Comparison of ENCODE assay signal across 12 cellular contexts in the genomic region with DNA sequence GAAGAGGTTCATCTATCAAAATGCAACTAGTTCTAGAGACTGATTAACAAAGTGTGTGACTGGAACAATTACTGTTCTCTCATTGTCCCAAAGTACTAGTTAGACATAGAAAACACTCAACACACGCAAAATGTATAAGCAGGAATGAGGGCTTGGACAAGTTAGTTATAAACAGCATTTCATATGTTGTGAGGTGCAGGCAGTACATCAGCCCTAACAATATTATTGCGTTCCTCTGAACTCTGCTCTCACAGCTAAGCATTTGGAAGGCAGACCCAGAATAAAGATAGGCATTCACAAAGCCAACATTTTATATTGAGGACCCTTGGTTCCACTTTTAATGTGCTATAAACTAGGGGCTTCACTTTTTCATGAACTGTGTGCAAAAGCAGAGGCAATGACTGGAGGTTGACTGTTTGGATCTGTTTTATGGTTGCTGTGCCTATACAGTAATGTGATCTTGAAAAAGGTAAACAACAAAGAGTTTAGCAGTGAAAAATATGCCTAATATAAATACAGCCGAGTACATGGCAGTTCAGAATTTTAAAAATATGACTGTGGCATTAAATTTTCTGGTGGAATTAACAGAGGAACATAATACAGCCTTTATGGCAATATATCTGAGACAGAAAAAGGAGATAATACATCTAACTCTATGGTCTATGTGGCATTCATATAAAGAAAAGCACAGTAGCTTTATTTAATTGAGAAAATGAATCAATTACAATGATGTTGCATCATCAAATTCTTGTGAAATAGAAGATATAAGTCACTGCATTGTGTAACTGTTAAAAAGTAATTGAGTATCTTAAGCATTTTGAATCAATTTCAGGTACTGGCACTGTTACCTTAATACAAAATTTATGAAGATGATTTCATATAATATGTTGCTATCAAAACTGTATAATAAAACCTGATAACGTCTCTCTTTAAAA.
DNase-seq lines count a peak whose midpoint lies in the region; TF ChIP-seq lines count a peak whose summit lies in the region.
"Had no signal": no experiment of that assay in that cellular context is flagged by ENCODE, and none has a peak within 500 bp of the region (broad histone marks: within the 10 kb centered on the region; RNA-seq: fewer than 3 reads in every experiment).

No MANE protein-coding gene starts in this region.

- no peaks in the 10 kb centered on the region for H3K36me3 Mint-ChIP-seq in MCF 10A (ENCODE audit: insufficient read depth, unreplicated experiment)

- CTCF ChIA-PET in MCF 10A (lab: Yijun Ruan, JAX) = interaction anchor here (1.0 kb wide), 1 partner anchor 25 kb away, joined by 3 read pairs; no protein-coding TSS in a partner anchor

- BruUV-seq in MCF 10A (replicated peaks; lab: Mats Ljungman, UMichigan) = TSS peak; percentile 94

- DNase-seq in MCF 10A (ENCODE audit: unreplicated experiment) (peak; percentile 51), breast epithelium (ENCODE audit: low spot score in 2 of 2) (no peak), SK-N-MC (ENCODE audit: low read depth, low spot score) (no peak), fibroblast of mammary gland (ENCODE audit: low read depth) (peak; percentile 58), superior temporal gyrus (ENCODE audit: extremely low spot score) (no peak), hepatic stellate cell (ENCODE audit: low spot score) (no peak), GM10266 (ENCODE audit: extremely low spot score) (no peak), DMS114 treated with DMSO at 0.1 percent for 48 hours (lab: John Stamatoyannopoulos, UW; ENCODE audit: unreplicated experiment) (no peak)
- DNase-seq: left lung, SHP77 treated with DMSO at 0.1 percent for 48 hours, tibial artery had no signal

- H3K27me3 ChIP-seq in breast epithelium = no peaks in the 10 kb centered on the region
- H3K27me3 ChIP-seq: BLaER1 treated with 17β-estradiol and CSF1 and Interleukin-3, amounts not matched to agents 10 nM and 100 nM; left lung; tibial artery had no signal

- H3K27ac ChIP-seq in breast epithelium (no peak overlapping the region), SK-N-MC (peak overlapping the region; percentile 42)
- H3K27ac ChIP-seq: BLaER1 treated with 17β-estradiol and CSF1 and Interleukin-3, amounts not matched to agents 10 nM and 100 nM; tibial artery had no signal

- intact Hi-C loops in MCF 10A (cut with micrococcal nuclease) (loop anchor here (5.0 kb wide), 1 partner anchor 223 kb away; a partner anchor contains a TSS), breast epithelium (cut with DNase I; ENCODE audit: low total_unique reads) (no loop called here)

- no peak for TF ChIP-seq POLR2A in breast epithelium (IDR thresholded peaks at IDR 0.05)

- H3K9ac ChIP-seq in SK-N-MC (ENCODE audit: insufficient read length) = no peak overlapping the region
- H3K9ac ChIP-seq: BLaER1 treated with 17β-estradiol and CSF1 and Interleukin-3, amounts not matched to agents 10 nM and 100 nM had no signal

- H3K9me3 ChIP-seq in breast epithelium (no peaks in the 10 kb centered on the region), SK-N-MC (ENCODE audit: low read depth, low read length) (no peaks in the 10 kb centered on the region)
- H3K9me3 ChIP-seq: BLaER1 treated with 17β-estradiol and CSF1 and Interleukin-3, amounts not matched to agents 10 nM and 100 nM; left lung; tibial artery had no signal

- POLR2A ChIA-PET in MCF 10A (lab: Yijun Ruan, JAX) = interaction anchor here (0.6 to 3.2 kb wide), 3 partner anchors 12 to 224 kb away, joined by 3 to 10 read pairs (median 3); a partner anchor contains a TSS

- TF ChIP-seq CTCF in MCF 10A (IDR thresholded peaks at IDR 0.05; ENCODE audit: unreplicated experiment) (no peak), breast epithelium (IDR thresholded peaks at IDR 0.05) (no peak), fibroblast of mammary gland (conservative IDR thresholded peaks at IDR 0.05; ENCODE audit: control insufficient read depth, insufficient read depth, low read depth, low read length) (no peak), GM10266 (IDR thresholded peaks at IDR 0.05; ENCODE audit: control insufficient read depth, insufficient read depth, low read depth, missing control alignments) (no peak)

- H3K36me3 ChIP-seq in breast epithelium (no peaks in the 10 kb centered on the region), SK-N-MC (ENCODE audit: insufficient read depth, low read length) (no peaks in the 10 kb centered on the region)
- H3K36me3 ChIP-seq: left lung had no signal

- H3K4me3 ChIP-seq in breast epithelium = no peak overlapping the region
- no peak overlapping the region for H3K4me3 ChIP-seq in SK-N-MC
- H3K4me3 ChIP-seq in fibroblast of mammary gland (ENCODE audit: control insufficient read depth, low read depth, low read length) = no peak overlapping the region
- H3K4me3 ChIP-seq: BLaER1 treated with 17β-estradiol and CSF1 and Interleukin-3, amounts not matched to agents 10 nM and 100 nM; left lung; tibial artery had no signal

- H3K9me3 Mint-ChIP-seq in MCF 10A (ENCODE audit: unreplicated experiment) = no peaks in the 10 kb centered on the region

- H3K27ac Mint-ChIP-seq in MCF 10A (ENCODE audit: low read depth, unreplicated experiment) = peak overlapping the region; percentile 89

- H3K4me1 Mint-ChIP-seq in MCF 10A (ENCODE audit: insufficient read depth, unreplicated experiment) = peaks cover 21% of the 10 kb centered on the region

- H3K27me3 Mint-ChIP-seq in MCF 10A (ENCODE audit: insufficient read depth, unreplicated experiment) = no peaks in the 10 kb centered on the region

- H3K4me1 ChIP-seq in breast epithelium = no peaks in the 10 kb centered on the region
- H3K4me1 ChIP-seq: tibial artery had no signal

- peak overlapping the region; percentile 8 for H3K4me3 Mint-ChIP-seq in MCF 10A (ENCODE audit: unreplicated experiment)

Comparison
In these comparisons a context has a peak if more than half of its experiments do, and no peak if none do; other contexts are left out.
1. DNase-seq: peak in MCF 10A (single experiment) and fibroblast of mammary gland (single experiment); none in breast epithelium (0 of 2), SK-N-MC (single experiment), superior temporal gyrus (single experiment), hepatic stellate cell (single experiment), GM10266 (single experiment) and DMS114 treated with DMSO at 0.1 percent for 48 hours (single experiment).